In genomic region chr6:145155411-145155810, GRCh38 we compare ENCODE assay signal across 16 cellular contexts.
"Had no signal": no experiment of that assay in that cellular context is flagged by ENCODE, and none has a peak within 500 bp of the region (broad histone marks: within the 10 kb centered on the region; RNA-seq: fewer than 3 reads in every experiment).

No MANE protein-coding gene starts in this region.

- ATAC-seq: activated CD8-positive, alpha-beta T cell treated with anti-CD3 and anti-CD28 coated beads for 36 hours; activated T-cell treated with anti-CD3 and anti-CD28 coated beads, Interleukin-2, amount 50 U/mL, for 72 hours; heart left ventricle; left colon; right lobe of liver had no signal

- DNase-seq: activated B cell treated with CpG ODN at 0.5 μM for 24 hours; activated CD4-positive, alpha-beta T cell treated with anti-CD3 and anti-CD28 coated beads for 48 hours; activated CD8-positive, alpha-beta memory T cell treated with anti-CD3 and anti-CD28 coated beads, Interleukin-2, amount 50 U/mL, for 4 hours; activated CD8-positive, alpha-beta T cell treated with anti-CD3 and anti-CD28 coated beads for 36 hours; activated gamma-delta T cell; activated naive CD8-positive, alpha-beta T cell treated with anti-CD3 and anti-CD28 coated beads for 36 hours; activated T-cell treated with anti-CD3 and anti-CD28 coated beads, Interleukin-2, amount 50 U/mL, for 72 hours; heart left ventricle; left colon; ovary; right lobe of liver; T-helper 2 cell had no signal

- H3K27me3 ChIP-seq: ascending aorta, heart left ventricle, neural progenitor cell, ovary, right lobe of liver, suprapubic skin had no signal

- H3K27ac ChIP-seq: ascending aorta, heart left ventricle, neural progenitor cell, ovary, right lobe of liver, suprapubic skin had no signal

- H3K9me3 ChIP-seq: ovary, right lobe of liver had no signal

- H3K4me1 ChIP-seq: ascending aorta, heart left ventricle, right lobe of liver, suprapubic skin had no signal

- H2AFZ ChIP-seq: neural progenitor cell had no signal

- H3K4me2 ChIP-seq: neural progenitor cell had no signal

- H3K9ac ChIP-seq: neural progenitor cell had no signal

- H3K4me3 ChIP-seq: ascending aorta, heart left ventricle, lung, neural progenitor cell, ovary, right lobe of liver, suprapubic skin had no signal

- H3K36me3 ChIP-seq: ascending aorta, heart left ventricle, neural progenitor cell, ovary, right lobe of liver, suprapubic skin had no signal
